ENCODE assay signal across 8 cellular contexts in genomic region chr2:131528981-131529863, GRCh38.
DNase-seq lines count a peak whose midpoint lies in the region; ATAC-seq lines count a peak whose summit lies in the region.
"Not testable (repeated sequence)": the region's sequence is repeated elsewhere in the genome, so short reads cannot be mapped to it uniquely, and the experiment has no call there.

No MANE protein-coding gene starts in this region.

- peak; percentile 4 for DNase-seq in EH (ENCODE audit: low read depth)
- peak; percentile 29 for DNase-seq in activated CD4-positive, CD25-positive, alpha-beta regulatory T cell treated with anti-CD3 and anti-CD28 coated beads, Interleukin-2, amount 50 U/mL, for 72 hours
- not testable (repeated sequence) for DNase-seq in memory B cell (ENCODE audit: low spot score in 2 of 2)
- DNase-seq in stimulated activated effector memory CD8-positive, alpha-beta T cell treated with anti-CD3 and anti-CD28 coated beads, Interleukin-12 subunit alpha, Interleukin-12 subunit beta, amount 100 ng/mL, for 72 hours (ENCODE audit: low spot score in 2 of 2): peak in 1 of 2 donors; percentile 53

- H3K9me3 Mint-ChIP-seq in dendritic cell treated with granulocyte-macrophage colony-stimulating factor and Interleukin-4, amounts not matched to agents 40 ng/mL and 50 ng/mL, for 4 days; memory B cell; stimulated activated effector memory CD8-positive, alpha-beta T cell treated with anti-CD3 and anti-CD28 coated beads, Interleukin-12 subunit alpha, Interleukin-12 subunit beta, amount 100 ng/mL, for 72 hours: not testable (repeated sequence)

- not testable (repeated sequence) for H3K36me3 Mint-ChIP-seq in dendritic cell treated with granulocyte-macrophage colony-stimulating factor and Interleukin-4, amounts not matched to agents 40 ng/mL and 50 ng/mL, for 4 days (ENCODE audit: low read depth); memory B cell; stimulated activated effector memory CD8-positive, alpha-beta T cell treated with anti-CD3 and anti-CD28 coated beads, Interleukin-12 subunit alpha, Interleukin-12 subunit beta, amount 100 ng/mL, for 72 hours

- H3K4me3 Mint-ChIP-seq in dendritic cell treated with granulocyte-macrophage colony-stimulating factor and Interleukin-4, amounts not matched to agents 40 ng/mL and 50 ng/mL, for 4 days: peak overlapping the region; percentile 35
- peak overlapping the region; percentile 77 for H3K4me3 Mint-ChIP-seq in memory B cell
- H3K4me3 Mint-ChIP-seq in stimulated activated effector memory CD8-positive, alpha-beta T cell treated with anti-CD3 and anti-CD28 coated beads, Interleukin-12 subunit alpha, Interleukin-12 subunit beta, amount 100 ng/mL, for 72 hours: peak overlapping the region; percentile 81

- ATAC-seq in GM19372 (IDR thresholded peaks at IDR 0.05; ENCODE audit: low read depth, unreplicated experiment) (peak; percentile 47), HG02642 (IDR thresholded peaks at IDR 0.05; ENCODE audit: poor library complexity, unreplicated experiment) (peak; percentile 46), HG03460 (IDR thresholded peaks at IDR 0.05; ENCODE audit: unreplicated experiment) (peak; percentile 42)
- ATAC-seq in memory B cell (ENCODE audit: low read depth): not testable (repeated sequence)
- ATAC-seq in stimulated activated effector memory CD8-positive, alpha-beta T cell treated with anti-CD3 and anti-CD28 coated beads, Interleukin-12 subunit alpha, Interleukin-12 subunit beta, amount 100 ng/mL, for 72 hours: peak; percentile 65

- peaks cover 42% of the 10 kb centered on the region for H3K27me3 Mint-ChIP-seq in dendritic cell treated with granulocyte-macrophage colony-stimulating factor and Interleukin-4, amounts not matched to agents 40 ng/mL and 50 ng/mL, for 4 days
- not testable (repeated sequence) for H3K27me3 Mint-ChIP-seq in memory B cell

- peaks cover 20% of the 10 kb centered on the region for H3K4me1 Mint-ChIP-seq in dendritic cell treated with granulocyte-macrophage colony-stimulating factor and Interleukin-4, amounts not matched to agents 40 ng/mL and 50 ng/mL, for 4 days (ENCODE audit: low read depth)
- not testable (repeated sequence) for H3K4me1 Mint-ChIP-seq in memory B cell
- peaks cover 16% of the 10 kb centered on the region for H3K4me1 Mint-ChIP-seq in stimulated activated effector memory CD8-positive, alpha-beta T cell treated with anti-CD3 and anti-CD28 coated beads, Interleukin-12 subunit alpha, Interleukin-12 subunit beta, amount 100 ng/mL, for 72 hours

- H3K27ac Mint-ChIP-seq in dendritic cell treated with granulocyte-macrophage colony-stimulating factor and Interleukin-4, amounts not matched to agents 40 ng/mL and 50 ng/mL, for 4 days; memory B cell: not testable (repeated sequence)
- peak overlapping the region; percentile 79 for H3K27ac Mint-ChIP-seq in stimulated activated effector memory CD8-positive, alpha-beta T cell treated with anti-CD3 and anti-CD28 coated beads, Interleukin-12 subunit alpha, Interleukin-12 subunit beta, amount 100 ng/mL, for 72 hours

- intact Hi-C loops in dendritic cell treated with granulocyte-macrophage colony-stimulating factor and Interleukin-4, amounts not matched to agents 40 ng/mL and 50 ng/mL, for 4 days (cut with micrococcal nuclease): not testable (repeated sequence)
